In the genomic region with DNA sequence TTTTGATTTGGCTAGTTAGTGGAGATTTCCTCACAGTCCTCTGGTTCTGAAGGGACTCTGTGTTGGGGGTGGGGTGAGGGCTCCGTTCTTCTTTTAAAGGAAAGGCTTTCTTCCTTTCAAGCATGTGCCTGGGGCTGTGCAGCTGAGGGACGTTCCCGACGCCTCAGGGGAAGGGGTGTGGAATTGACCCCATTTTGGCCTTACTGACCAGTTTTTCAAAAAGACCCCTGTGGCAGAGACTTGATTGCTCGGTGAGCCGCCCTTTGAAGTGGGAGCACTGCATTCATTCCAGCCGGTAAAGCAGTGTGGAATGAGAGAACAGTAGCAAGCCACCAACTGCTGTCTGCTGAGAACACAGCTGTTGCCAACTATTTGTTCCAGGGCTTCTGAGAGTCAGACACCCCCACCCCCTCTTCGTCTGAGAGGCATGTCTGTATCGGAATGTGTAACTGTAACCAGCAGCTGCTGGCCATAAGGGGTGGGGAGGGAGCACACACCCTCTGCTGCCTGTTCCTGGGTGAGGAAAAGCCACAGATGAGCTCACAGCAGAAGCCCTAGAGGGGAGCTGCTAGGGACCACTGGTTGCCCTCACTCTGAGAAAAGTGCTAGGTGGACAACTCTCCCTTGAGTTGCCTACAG, we compare ENCODE assay signal across 8 cellular contexts. TPM values are rescaled to one million over a fixed set of nuclear protein-coding genes. Genes with fewer than 3 reads are reported as not detected.
DNase-seq lines count a peak whose midpoint lies in the region; ATAC-seq, FAIRE-seq and TF ChIP-seq lines count a peak whose summit lies in the region.

No MANE protein-coding gene starts in this region.

- TF ChIP-seq CTCF in mucosa of descending colon (IDR thresholded peaks at IDR 0.05) (no peak), transverse colon (IDR thresholded peaks at IDR 0.05) (peak in 1 of 5 experiments; percentile 9)

- DNase-seq in EL (peak; percentile 98), RCC 7860 (ENCODE audit: low spot score) (peak; percentile 23), epithelial cell of prostate (ENCODE audit: low read depth, low spot score) (peak; percentile 66), mucosa of descending colon (peak in 2 of 3 donors; percentile 57 to 60), transverse colon (peak; percentile 71), NCI-H1105 (lab: John Stamatoyannopoulos, UW) (no peak), NCI-H446 (lab: John Stamatoyannopoulos, UW) (no peak)

- peak; percentile 68 for TF ChIP-seq EP300 in transverse colon (IDR thresholded peaks at IDR 0.05; ENCODE audit: low read depth)

- H3K27ac ChIP-seq in epithelial cell of prostate (peak overlapping the region; percentile 83), transverse colon (peak overlapping the region; percentile 85 to 90 (median 88))

- H3K36me3 ChIP-seq in mucosa of descending colon (ENCODE audit: low read depth): no peaks in the 10 kb centered on the region
- no peaks in the 10 kb centered on the region for H3K36me3 ChIP-seq in transverse colon

- H3K4me3 ChIP-seq in mucosa of descending colon: no peak overlapping the region
- peak overlapping the region in 3 of 4 donors; percentile 20 to 40 (median 26) for H3K4me3 ChIP-seq in transverse colon

- H3K4me1 ChIP-seq in mucosa of descending colon (ENCODE audit: low read depth): peaks cover 6% of the 10 kb centered on the region
- H3K4me1 ChIP-seq in transverse colon: peaks cover 34 to 73% (median 39%) of the 10 kb centered on the region in 4 donors

- peak; percentile 41 for TF ChIP-seq POLR2A in transverse colon (IDR thresholded peaks at IDR 0.05)

- in situ Hi-C loops in transverse colon (cut with MboI; ENCODE audit: low pct_ligation_motif_present in 1 of 4, low pct_unique_long_range_greater_than_20kb in 1 of 4, low sequenced_read_pairs in 3 of 4): no loop called here

- FAIRE-seq in RCC 7860 (lab: Jason Lieb, UNC): no peak

- intact Hi-C loops in mucosa of descending colon (cut with DNase I, micrococcal nuclease) (no loop called here), transverse colon (cut with DNase I; ENCODE audit: low total_unique reads) (no loop called here)

- 50 to 63% methylated on average over 3 to 9 of the region's 9 CpGs for WGBS in transverse colon (ENCODE audit: low coverage in 1 of 2), 2 donors

- H3K27me3 ChIP-seq in transverse colon: no peaks in the 10 kb centered on the region

- H3K9me3 ChIP-seq in mucosa of descending colon (no peaks in the 10 kb centered on the region), transverse colon (no peaks in the 10 kb centered on the region)

- peak; percentile 76 for ATAC-seq in mucosa of descending colon
- ATAC-seq in HG03039 (IDR thresholded peaks at IDR 0.05; ENCODE audit: unreplicated experiment): no peak

RNA-seq across cellular contexts. Expression of gene WBP1L, which starts 33.1 kb away (rescaled TPM):
- 10 to 100 TPM; 38.9 to 61.3 (median 51.0) TPM for total RNA-seq in mucosa of descending colon
- 100 to 1,000 TPM in 2 of 4 donors, 10 to 100 TPM in 2; 68.9 to 168 (median 129) TPM for total RNA-seq in transverse colon

Comparison
In these comparisons a context has a peak if more than half of its experiments do, and no peak if none do; other contexts are left out.
1. DNase-seq: peak in EL (single experiment), RCC 7860 (single experiment), epithelial cell of prostate (single experiment), mucosa of descending colon (2 of 3) and transverse colon (single experiment); none in NCI-H1105 (single experiment) and NCI-H446 (0 of 2).